In the genomic region with DNA sequence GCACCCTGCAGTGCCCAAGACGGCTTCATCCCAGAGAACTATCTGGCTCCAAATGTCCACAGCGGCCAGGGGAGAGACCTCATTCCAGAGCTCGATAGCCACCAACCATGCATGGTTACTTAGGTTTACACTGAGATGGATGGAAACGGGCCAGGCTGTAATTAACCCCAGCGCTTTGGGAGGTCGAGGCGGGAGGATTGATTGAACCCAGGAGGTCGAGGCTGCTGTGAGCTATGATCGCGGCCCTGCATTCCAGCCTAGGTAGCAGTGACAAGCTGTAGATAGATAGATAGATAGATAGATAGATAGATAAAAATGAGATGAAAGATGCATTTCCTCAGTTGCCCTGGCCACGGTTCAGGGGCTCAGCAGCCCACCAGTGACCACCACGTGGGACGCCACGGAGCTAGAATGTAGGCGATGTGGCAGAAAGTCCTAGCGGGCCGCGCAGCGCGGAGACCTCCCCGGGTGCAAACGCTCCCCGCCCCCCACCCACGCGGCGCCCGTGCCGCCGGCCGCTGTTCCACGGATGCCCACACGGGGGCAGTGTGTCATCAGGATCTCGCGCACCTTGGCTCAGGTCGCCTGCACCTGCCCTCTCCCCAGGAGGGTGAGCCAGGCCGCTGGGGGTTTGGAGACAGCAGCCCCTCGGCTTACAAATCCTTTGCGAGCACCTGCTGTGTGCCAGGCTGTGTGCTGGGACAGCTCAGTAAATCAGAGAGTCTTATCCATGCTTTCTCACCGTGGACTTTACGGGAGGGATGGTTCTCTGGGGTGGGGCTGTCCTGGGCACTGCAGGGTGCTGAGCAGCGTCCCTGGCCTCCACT, we compare ENCODE assay signal across 8 cellular contexts. TPM values are rescaled to one million over a fixed set of nuclear protein-coding genes. Genes with fewer than 3 reads are reported as not detected.
A peak's percentile ranks its signal among the peaks of the same experiment; 100 is the strongest.
DNase-seq lines count a peak whose midpoint lies in the region; ATAC-seq, FAIRE-seq and TF ChIP-seq lines count a peak whose summit lies in the region.

No MANE protein-coding gene starts in this region.

- H3K4me3 Mint-ChIP-seq in activated naive CD4-positive, alpha-beta T cell treated with anti-CD3 and anti-CD28 coated beads for 36 hours = peak overlapping the region; percentile 38

- H3K36me3 Mint-ChIP-seq in activated naive CD4-positive, alpha-beta T cell treated with anti-CD3 and anti-CD28 coated beads for 36 hours (ENCODE audit: low read depth) = no peaks in the 10 kb centered on the region

- TF ChIP-seq CTCF in AG09319 (IDR thresholded peaks at IDR 0.05; ENCODE audit: low read depth, low read length) (peak; percentile 79), right atrium auricular region (IDR thresholded peaks at IDR 0.05) (peak; percentile 95 to 98)

- H3K27me3 ChIP-seq in HAP-1 (ENCODE audit: low read depth) (no peaks in the 10 kb centered on the region), right atrium auricular region (no peaks in the 10 kb centered on the region)

- H3K4me1 Mint-ChIP-seq in activated naive CD4-positive, alpha-beta T cell treated with anti-CD3 and anti-CD28 coated beads for 36 hours (ENCODE audit: low read depth) = no peaks in the 10 kb centered on the region

- peak overlapping the region; percentile 17 for H3K4me3 ChIP-seq in HAP-1
- no peak overlapping the region for H3K4me3 ChIP-seq in right atrium auricular region

- intact Hi-C loops in activated naive CD4-positive, alpha-beta T cell treated with anti-CD3 and anti-CD28 coated beads for 36 hours (cut with micrococcal nuclease) = loop anchor here (1.0 kb wide), 2 partner anchors 28 to 87 kb away; no protein-coding TSS in a partner anchor

- H3K4me1 ChIP-seq in HAP-1 (peaks cover 10% of the 10 kb centered on the region), right atrium auricular region (peaks cover 0 to 14% of the 10 kb centered on the region in 2 donors)

- H3K27ac Mint-ChIP-seq in activated naive CD4-positive, alpha-beta T cell treated with anti-CD3 and anti-CD28 coated beads for 36 hours = no peak overlapping the region

- FAIRE-seq in RCC 7860 (lab: Jason Lieb, UNC) = no peak

- CTCF ChIA-PET in activated naive CD4-positive, alpha-beta T cell treated with anti-CD3 and anti-CD28 coated beads for 36 hours (lab: Charles Lee) = interaction anchor here (0.6 to 4.9 kb wide), 21 partner anchors 10 to 766 kb away, joined by 3 to 64 read pairs (median 4); no protein-coding TSS in a partner anchor

- H3K27ac ChIP-seq in right atrium auricular region = no peak overlapping the region

- no peaks in the 10 kb centered on the region for H3K27me3 Mint-ChIP-seq in activated naive CD4-positive, alpha-beta T cell treated with anti-CD3 and anti-CD28 coated beads for 36 hours (ENCODE audit: low read depth)

- H3K9me3 Mint-ChIP-seq in activated naive CD4-positive, alpha-beta T cell treated with anti-CD3 and anti-CD28 coated beads for 36 hours = no peaks in the 10 kb centered on the region

- ATAC-seq in HG03159 (IDR thresholded peaks at IDR 0.05; ENCODE audit: unreplicated experiment) = no peak

- H3K36me3 ChIP-seq in HAP-1 (replicated peaks) (no peaks in the 10 kb centered on the region), right atrium auricular region (no peaks in the 10 kb centered on the region)

- DNase-seq in AG09319 (ENCODE audit: extremely low read depth, low read depth) (no peak), HAP-1 (ENCODE audit: low spot score in 2 of 2) (peak in 1 of 2 experiments; percentile 86), RCC 7860 (ENCODE audit: low spot score) (peak; percentile 9), right atrium auricular region (ENCODE audit: low spot score) (no peak), ureter (ENCODE audit: low spot score) (no peak)
- peak; percentile 80 for DNase-seq in activated naive CD4-positive, alpha-beta T cell treated with anti-CD3 and anti-CD28 coated beads for 36 hours
- DNase-seq in stimulated activated CD4-positive, alpha-beta T cell treated with anti-CD3 and anti-CD28 coated beads, Interleukin-12 subunit alpha, Interleukin-12 subunit beta, amount 100 ng/mL, for 24 hours (ENCODE audit: low read depth in 2 of 2) = peak; percentile 59 to 64

- H3K9me3 ChIP-seq in HAP-1 (no peaks in the 10 kb centered on the region), right atrium auricular region (no peaks in the 10 kb centered on the region)

- in situ Hi-C loops in HAP-1 (cut with MboI; ENCODE audit: low sequenced_read_pairs) = no loop called here

RNA-seq across cellular contexts. Expression of gene TLE5, which starts 13.5 kb away (rescaled TPM):
- 100 to 1,000 TPM; 326 to 354 TPM for total RNA-seq in activated naive CD4-positive, alpha-beta T cell treated with anti-CD3 and anti-CD28 coated beads for 36 hours
- 1,000 to 10,000 TPM in 1 of 2 donors, 100 to 1,000 TPM in 1; 869 to 1,050 TPM for total RNA-seq in right atrium auricular region
- 623 TPM for total RNA-seq in ureter

RNA-seq across cellular contexts. Expression of gene GNA11, which starts 18.3 kb away (rescaled TPM):
- 10 to 100 TPM; 10.9 to 11.2 TPM for total RNA-seq in activated naive CD4-positive, alpha-beta T cell treated with anti-CD3 and anti-CD28 coated beads for 36 hours
- 10 to 100 TPM; 58.4 to 77.9 TPM for total RNA-seq in right atrium auricular region
- 68.5 TPM for total RNA-seq in ureter

RNA-seq across cellular contexts. Expression of gene TLE2, which starts 46.7 kb away (rescaled TPM):
- 1 to 10 TPM; 6.5 to 7.2 TPM for total RNA-seq in activated naive CD4-positive, alpha-beta T cell treated with anti-CD3 and anti-CD28 coated beads for 36 hours
- total RNA-seq in right atrium auricular region (100 to 1,000 TPM in 1 of 2 donors, 10 to 100 TPM in 1; 41.2 to 101 TPM), ureter (95.2 TPM)

Comparison
In these comparisons a context has a peak if more than half of its experiments do, and no peak if none do; other contexts are left out.
1. DNase-seq: peak in RCC 7860 (single experiment), activated naive CD4-positive, alpha-beta T cell treated with anti-CD3 and anti-CD28 coated beads for 36 hours (single experiment) and stimulated activated CD4-positive, alpha-beta T cell treated with anti-CD3 and anti-CD28 coated beads, Interleukin-12 subunit alpha, Interleukin-12 subunit beta, amount 100 ng/mL, for 24 hours (2 of 2); none in AG09319 (single experiment), right atrium auricular region (single experiment) and ureter (single experiment).
2. RNA of gene TLE2, which starts 46.7 kb away (total RNA-seq): 41.2 to 101 TPM in right atrium auricular region and 95.2 TPM in ureter (single experiment); 6.5 to 7.2 TPM in activated naive CD4-positive, alpha-beta T cell treated with anti-CD3 and anti-CD28 coated beads for 36 hours; every median in the first group is over 4 times any median in the second.